Comparison of ENCODE assay signal across 8 cellular contexts in the genomic region with DNA sequence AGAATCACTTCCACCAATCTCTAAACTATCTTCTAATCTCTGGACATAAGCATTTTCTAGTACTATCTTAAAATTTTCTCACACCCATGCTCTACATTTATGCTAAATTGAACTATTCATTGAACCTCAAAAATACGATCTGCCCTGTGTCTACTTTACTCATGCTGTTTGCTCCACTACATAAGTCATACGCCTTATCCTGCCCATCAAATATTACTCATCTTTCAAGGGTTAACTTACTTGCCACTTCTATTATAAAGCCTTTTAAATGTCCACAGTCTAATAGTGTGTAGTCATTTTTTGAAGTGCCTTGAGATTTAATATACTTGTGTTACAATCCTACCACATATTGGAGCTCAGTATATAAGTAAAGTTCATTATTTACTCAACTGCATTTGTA.
"Had no signal": no experiment of that assay in that cellular context is flagged by ENCODE, and none has a peak within 500 bp of the region (broad histone marks: within the 10 kb centered on the region; RNA-seq: fewer than 3 reads in every experiment).

No MANE protein-coding gene starts in this region.

- H3K27ac ChIP-seq: GM23248 had no signal

- H3K4me3 ChIP-seq: GM23248, HAP-1, K562 had no signal

- ATAC-seq: HCT116, K562 had no signal

- H3K9ac ChIP-seq: GM23248 had no signal

- H3K4me1 ChIP-seq: HAP-1 had no signal

- H3K9me3 ChIP-seq: HAP-1 had no signal

- DNase-seq: GM23248, GOT3, H7, IMR-90, KG1 had no signal

- H3K36me3 ChIP-seq: HAP-1 had no signal

- H2AFZ ChIP-seq: GM23248 had no signal
